8 cellular contexts compared by ENCODE assay signal in genomic region chr14:64504310-64504896, GRCh38.
DNase-seq lines count a peak whose midpoint lies in the region; ATAC-seq and TF ChIP-seq lines count a peak whose summit lies in the region.

A gene with protein sequence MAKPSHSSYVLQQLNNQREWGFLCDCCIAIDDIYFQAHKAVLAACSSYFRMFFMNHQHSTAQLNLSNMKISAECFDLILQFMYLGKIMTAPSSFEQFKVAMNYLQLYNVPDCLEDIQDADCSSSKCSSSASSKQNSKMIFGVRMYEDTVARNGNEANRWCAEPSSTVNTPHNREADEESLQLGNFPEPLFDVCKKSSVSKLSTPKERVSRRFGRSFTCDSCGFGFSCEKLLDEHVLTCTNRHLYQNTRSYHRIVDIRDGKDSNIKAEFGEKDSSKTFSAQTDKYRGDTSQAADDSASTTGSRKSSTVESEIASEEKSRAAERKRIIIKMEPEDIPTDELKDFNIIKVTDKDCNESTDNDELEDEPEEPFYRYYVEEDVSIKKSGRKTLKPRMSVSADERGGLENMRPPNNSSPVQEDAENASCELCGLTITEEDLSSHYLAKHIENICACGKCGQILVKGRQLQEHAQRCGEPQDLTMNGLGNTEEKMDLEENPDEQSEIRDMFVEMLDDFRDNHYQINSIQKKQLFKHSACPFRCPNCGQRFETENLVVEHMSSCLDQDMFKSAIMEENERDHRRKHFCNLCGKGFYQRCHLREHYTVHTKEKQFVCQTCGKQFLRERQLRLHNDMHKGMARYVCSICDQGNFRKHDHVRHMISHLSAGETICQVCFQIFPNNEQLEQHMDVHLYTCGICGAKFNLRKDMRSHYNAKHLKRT (plus strand): TSS chr14:64504770. CDS start chr14:64521505, 16,735 bp downstream.

- ATAC-seq in HG03135 (IDR thresholded peaks at IDR 0.05; ENCODE audit: unreplicated experiment), result peak; percentile 38

- H3K27me3 ChIP-seq in layer of hippocampus (ENCODE audit: control insufficient read depth, insufficient read depth, low read length), result no peaks in the 10 kb centered on the region

- H3K27ac ChIP-seq in layer of hippocampus (ENCODE audit: low read depth, low read length), result peak within 1 kb of the TSS; percentile 97

- DNase-seq in NCI-H1417 (lab: John Stamatoyannopoulos, UW), result peak; percentile 76 to 91 (median 86)
- DNase-seq in NCI-H1417 treated with DMSO at 0.1 percent for 48 hours (lab: John Stamatoyannopoulos, UW), result no peak
- DNase-seq in NCI-H510A treated with DMSO at 0.1 percent for 48 hours (lab: John Stamatoyannopoulos, UW), result peak; percentile 66
- peak; percentile 80 to 87 for DNase-seq in activated CD4-positive, alpha-beta T cell treated with anti-CD3 and anti-CD28 coated beads for 4 hours
- DNase-seq in choroid plexus epithelial cell (ENCODE audit: low read depth), result peak; percentile 90
- DNase-seq in stimulated activated CD4-positive, alpha-beta T cell treated with anti-CD3 and anti-CD28 coated beads, Interleukin-1b, Interleukin-23, amount 100 ng/mL, for 1 hour (ENCODE audit: low read depth in 2 of 2), result peak; percentile 51 to 63

- peak within 1 kb of the TSS; percentile 88 for H3K4me3 ChIP-seq in choroid plexus epithelial cell (ENCODE audit: low read depth, low read length)

- TF ChIP-seq CTCF in choroid plexus epithelial cell (conservative IDR thresholded peaks at IDR 0.05; ENCODE audit: low read depth, low read length), result no peak
